ENCODE assay signal across 8 cellular contexts in genomic region chr9:107723015-107723414, GRCh38.
"Had no signal": no experiment of that assay in that cellular context is flagged by ENCODE, and none has a peak within 500 bp of the region (broad histone marks: within the 10 kb centered on the region; RNA-seq: fewer than 3 reads in every experiment).

No MANE protein-coding gene starts in this region.

- H3K27ac ChIP-seq: HL-60, KMS-11 had no signal

- H3K4me1 Mint-ChIP-seq: IgD-negative memory B cell had no signal

- ATAC-seq: HepG2 had no signal

- DNase-seq: IMR-90, KBM-7, KG1 had no signal

- H3K36me3 Mint-ChIP-seq: IgD-negative memory B cell had no signal

- H3K27ac Mint-ChIP-seq: IgD-negative memory B cell had no signal

- H3K4me2 ChIP-seq: KMS-11 had no signal

- H3K9ac ChIP-seq: KMS-11 had no signal

- FAIRE-seq: HepG2, HTR-8/SVneo had no signal

- H3K4me3 Mint-ChIP-seq: IgD-negative memory B cell had no signal
